Comparison of ENCODE assay signal across 1 cellular context in the genomic region with DNA sequence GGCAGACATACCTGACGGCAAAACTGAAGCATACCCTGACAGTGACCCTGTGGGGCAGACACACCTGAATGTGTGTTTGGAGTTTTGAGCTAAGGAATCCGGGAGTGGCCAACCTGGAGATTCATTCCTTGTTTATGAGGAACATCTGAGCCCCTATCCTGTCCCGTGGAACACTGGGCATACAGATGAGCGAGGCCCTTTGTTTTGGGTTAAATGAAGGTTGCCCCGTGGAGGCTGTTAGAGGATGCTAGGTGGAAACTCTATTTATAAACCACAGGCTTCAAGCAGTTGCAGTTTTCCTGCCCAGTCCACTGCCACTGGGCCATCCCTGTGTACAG.
TF ChIP-seq lines count a peak whose summit lies in the region.

No MANE protein-coding gene starts in this region.

TF ChIP-seq in SK-N-SH, 30 proteins besides CTCF, POLR2A, EP300 and RAD21 (continued from another document):
- no peak for TF ChIP-seq CHD2 (IDR thresholded peaks at IDR 0.05; ENCODE audit: low read length, partially characterized antibody)
